In genomic region chr7:43015301-43015700, GRCh38 we compare ENCODE assay signal across 6 cellular contexts.
"Had no signal": no experiment of that assay in that cellular context is flagged by ENCODE, and none has a peak within 500 bp of the region (broad histone marks: within the 10 kb centered on the region; RNA-seq: fewer than 3 reads in every experiment).

No MANE protein-coding gene starts in this region.

- H3K36me3 Mint-ChIP-seq: IgD-negative memory B cell had no signal

- H3K9me3 Mint-ChIP-seq: GM23338 had no signal

- H3K4me3 ChIP-seq: GM23338 had no signal

- H3K27ac Mint-ChIP-seq: GM23338, H9, IgD-negative memory B cell had no signal

- H3K4me2 ChIP-seq: GM23338 had no signal

- H3K4me1 Mint-ChIP-seq: IgD-negative memory B cell had no signal

- H3K4me3 Mint-ChIP-seq: GM23338, H9 had no signal

- ATAC-seq: GM23338, HepG2 had no signal

- DNase-seq: H9, HCEC 1CT, KBM-7 had no signal
